Comparison of ENCODE assay signal across 11 cellular contexts in genomic region chr12:67910360-67911292, GRCh38.
DNase-seq lines count a peak whose midpoint lies in the region; ATAC-seq and TF ChIP-seq lines count a peak whose summit lies in the region.
"Had no signal": no experiment of that assay in that cellular context is flagged by ENCODE, and none has a peak within 500 bp of the region (broad histone marks: within the 10 kb centered on the region; RNA-seq: fewer than 3 reads in every experiment).

No MANE protein-coding gene starts in this region.

- H3K27me3 ChIP-seq in esophagus muscularis mucosa (no peaks in the 10 kb centered on the region), osteoblast (ENCODE audit: insufficient read depth, low read length) (no peaks in the 10 kb centered on the region)

- POLR2A ChIA-PET in GM10248 (lab: Yijun Ruan, JAX) = no interaction called here

- H3K36me3 ChIP-seq in esophagus muscularis mucosa = no peaks in the 10 kb centered on the region
- H3K36me3 ChIP-seq in osteoblast (ENCODE audit: insufficient read depth, low read length) = no peaks in the 10 kb centered on the region

- intact Hi-C loops in esophagus muscularis mucosa (cut with DNase I) = no loop called here

- H3K27ac ChIP-seq in esophagus muscularis mucosa (replicated peaks in 1 of 4) (peak overlapping the region; percentile 9 to 47 (median 26)), osteoblast (ENCODE audit: low read depth, low read length) (peak overlapping the region; percentile 98)

- DNase-seq in Daoy (ENCODE audit: low read depth) (peak; percentile 78), NCI-H69 (lab: John Stamatoyannopoulos, UW) (peak; percentile 3), esophagus muscularis mucosa (ENCODE audit: extremely low spot score) (no peak), osteoblast (ENCODE audit: insufficient read length, low spot score, missing footprints) (peak; percentile 77), GM10248 (ENCODE audit: extremely low spot score) (no peak), SKM-1 (lab: John Stamatoyannopoulos, UW; ENCODE audit: unreplicated experiment) (no peak), ecto neural progenitor cell (ENCODE audit: low spot score) (no peak)
- DNase-seq: activated T-cell treated with anti-CD3 and anti-CD28 coated beads, Interleukin-2, amount 50 U/mL, for 72 hours; DND-41 had no signal

- H3K4me1 ChIP-seq in esophagus muscularis mucosa (peaks cover 0 to 18% (median 13%) of the 10 kb centered on the region in 4 donors), osteoblast (ENCODE audit: insufficient read depth, low read length) (peaks cover 24% of the 10 kb centered on the region)

- no peak for TF ChIP-seq CTCF in esophagus muscularis mucosa (IDR thresholded peaks at IDR 0.05)
- no peak for TF ChIP-seq CTCF in osteoblast (IDR thresholded peaks at IDR 0.05; ENCODE audit: extremely low read depth, low read depth, low read length)
- TF ChIP-seq CTCF in GM10248 (IDR thresholded peaks at IDR 0.05; ENCODE audit: control extremely low read depth, extremely low read depth, low read depth, missing control alignments) = no peak

- TF ChIP-seq POLR2A in esophagus muscularis mucosa (IDR thresholded peaks at IDR 0.05; ENCODE audit: low read depth) = no peak

- H3K79me2 ChIP-seq in osteoblast (ENCODE audit: insufficient read depth, low read length) = no peaks in the 10 kb centered on the region

- no peaks in the 10 kb centered on the region for H4K20me1 ChIP-seq in osteoblast (ENCODE audit: insufficient read depth, low read length)

- peak overlapping the region; percentile 2 for H3K4me2 ChIP-seq in osteoblast (ENCODE audit: insufficient read depth, low read length)

- H3K9me3 ChIP-seq in esophagus muscularis mucosa (no peaks in the 10 kb centered on the region), osteoblast (ENCODE audit: low read depth, low read length) (no peaks in the 10 kb centered on the region)

- H3K4me3 ChIP-seq in esophagus muscularis mucosa = no peak overlapping the region
- no peak overlapping the region for H3K4me3 ChIP-seq in osteoblast (ENCODE audit: insufficient read depth, low read length)

- TF ChIP-seq EP300 in esophagus muscularis mucosa (IDR thresholded peaks at IDR 0.05) = no peak

- CTCF ChIA-PET in GM10248 (lab: Yijun Ruan, JAX) = interaction anchor here (1.6 kb wide), 1 partner anchor 32 kb away, joined by 3 read pairs; no protein-coding TSS in a partner anchor

- ATAC-seq in GM19467 (IDR thresholded peaks at IDR 0.05; ENCODE audit: unreplicated experiment) = no peak
- ATAC-seq: activated T-cell treated with anti-CD3 and anti-CD28 coated beads, Interleukin-2, amount 50 U/mL, for 72 hours; sciatic nerve had no signal

- H2AFZ ChIP-seq in osteoblast (ENCODE audit: low read length) = no peak overlapping the region

- 66% methylated on average over 13 of the region's 14 CpGs for WGBS in esophagus muscularis mucosa

Comparison
In these comparisons a context has a peak if more than half of its experiments do, and no peak if none do; other contexts are left out.
1. DNase-seq: peak in Daoy (single experiment), NCI-H69 (single experiment) and osteoblast (single experiment); none in esophagus muscularis mucosa (single experiment), GM10248 (single experiment), SKM-1 (single experiment) and ecto neural progenitor cell (single experiment).